13 cellular contexts compared by ENCODE assay signal in the genomic region with DNA sequence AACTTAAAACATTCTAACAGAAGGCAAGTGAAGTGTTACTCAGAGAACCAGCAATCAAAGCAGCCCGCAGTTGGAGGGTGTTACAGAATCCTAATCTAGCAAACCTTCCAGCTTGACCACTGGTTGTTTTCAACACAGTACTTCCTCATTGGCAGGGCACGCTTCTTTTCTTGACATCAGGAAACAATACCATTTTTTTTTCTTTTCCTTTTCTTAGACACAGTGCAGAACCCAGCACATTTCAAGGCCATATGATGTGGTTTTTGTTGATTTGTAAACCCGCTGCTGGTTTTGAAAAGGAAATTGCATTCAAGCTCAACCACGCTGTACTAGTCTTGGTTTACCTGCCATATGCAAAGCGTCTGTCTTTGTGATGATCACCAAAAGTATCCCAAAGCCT. TPM values are rescaled to one million over a fixed set of nuclear protein-coding genes. Genes with fewer than 3 reads are reported as not detected.
DNase-seq lines count a peak whose midpoint lies in the region; ATAC-seq and TF ChIP-seq lines count a peak whose summit lies in the region.
"Had no signal": no experiment of that assay in that cellular context is flagged by ENCODE, and none has a peak within 500 bp of the region (broad histone marks: within the 10 kb centered on the region; RNA-seq: fewer than 3 reads in every experiment).

No MANE protein-coding gene starts in this region.

- H3K9me2 ChIP-seq in PC-3 (replicated peaks; ENCODE audit: low read length), result 0 out of 2 replicates have a peak, but pooled peaks cover 3% of the 10 kb centered on the region

- peaks cover 15% of the 10 kb centered on the region for H3K4me1 ChIP-seq in ovary (ENCODE audit: insufficient read depth)
- H3K4me1 ChIP-seq in PC-3 (ENCODE audit: insufficient read depth, low read length), result peaks cover 5% of the 10 kb centered on the region

- no peak overlapping the region for H3K4me2 ChIP-seq in PC-3 (ENCODE audit: low read length)

- no peaks in the 10 kb centered on the region for H4K20me1 ChIP-seq in PC-3 (ENCODE audit: low read length)

- WGBS in ovary, 3 donors, result 2 to 11% (median 4%) methylated on average over 5 of the region's 5 CpGs

- H2AFZ ChIP-seq in PC-3 (ENCODE audit: low read length), result no peak overlapping the region

- H3K36me3 ChIP-seq in ovary (no peaks in the 10 kb centered on the region), PC-3 (ENCODE audit: low read depth, low read length) (peaks cover 8% of the 10 kb centered on the region; the same call in 1 of the 2 replicates)

- no peaks in the 10 kb centered on the region for H3K79me2 ChIP-seq in PC-3 (ENCODE audit: low read length)

- CTCF ChIA-PET in PC-3 (lab: Charles Lee), result no interaction called here

- H3K27ac ChIP-seq in cingulate gyrus (ENCODE audit: low read depth, low read length) (peak overlapping the region; percentile 13), ovary (peak overlapping the region in 1 of 2 donors; percentile 47), PC-3 (ENCODE audit: low read length) (no peak overlapping the region)

- TF ChIP-seq EP300 in ovary (IDR thresholded peaks at IDR 0.05), result no peak

- H3K27me3 ChIP-seq in ovary (no peaks in the 10 kb centered on the region), PC-3 (ENCODE audit: low read length) (no peaks in the 10 kb centered on the region)

- ATAC-seq in GM18519 (IDR thresholded peaks at IDR 0.05; ENCODE audit: low FRiP score, unreplicated experiment), result peak; percentile 38
- peak; percentile 45 for ATAC-seq in HG03442 (IDR thresholded peaks at IDR 0.05; ENCODE audit: unreplicated experiment)
- no peak for ATAC-seq in PC-3
- ATAC-seq: stimulated activated naive CD8-positive, alpha-beta T cell treated with anti-CD3 and anti-CD28 coated beads, Interleukin-15, Interleukin-2, amounts not matched to agents 100 U/mL and 50 U/mL, for 24 hours had no signal

- no peaks in the 10 kb centered on the region for H3F3A ChIP-seq in PC-3 (ENCODE audit: low read length, unreplicated experiment)

- no TSS peak for BruUV-seq in PC-3 (replicated peaks; lab: Mats Ljungman, UMichigan)

- no peak for TF ChIP-seq POLR2A in ovary (IDR thresholded peaks at IDR 0.05)

- TF ChIP-seq CTCF in ovary (IDR thresholded peaks at IDR 0.05), result no peak
- no peak for TF ChIP-seq CTCF in PC-3 (conservative IDR thresholded peaks at IDR 0.05; ENCODE audit: low read depth, low read length)

- H3K9me3 ChIP-seq in ovary, result no peaks in the 10 kb centered on the region
- no peaks in the 10 kb centered on the region for H3K9me3 ChIP-seq in PC-3 (ENCODE audit: low read length)

- H3K9ac ChIP-seq in PC-3 (ENCODE audit: low read length), result no peak overlapping the region

- H3K4me3 ChIP-seq in ovary (no peak overlapping the region), PC-3 (ENCODE audit: low read length) (no peak overlapping the region)

- intact Hi-C loops in ovary (cut with DNase I), result no loop called here
- intact Hi-C loops in PC-3 (cut with micrococcal nuclease), result no loop called here

- DNase-seq in ovary (peak; percentile 51 to 63 (median 56)), SW 1271 (lab: John Stamatoyannopoulos, UW) (no peak), PC-3 (no peak), activated gamma-delta T cell (lab: John Stamatoyannopoulos, UW) (no peak), LoVo (ENCODE audit: low spot score) (no peak)
- DNase-seq: activated T-cell treated with anti-CD3 and anti-CD28 coated beads, Interleukin-2, amount 50 U/mL, for 24 hours; CD4-positive, CD25-positive, alpha-beta regulatory T cell; effector CD4-positive, alpha-beta T cell; SHP77; stimulated activated naive CD8-positive, alpha-beta T cell treated with anti-CD3 and anti-CD28 coated beads, Interleukin-15, Interleukin-2, amounts not matched to agents 100 U/mL and 50 U/mL, for 24 hours had no signal

- POLR2A ChIA-PET in PC-3 (lab: Charles Lee; ENCODE audit: unreplicated experiment), result no interaction called here

RNA-seq across cellular contexts. Expression of a gene that starts 33.4 kb away (rescaled TPM):
- 10 to 100 TPM in 4 of 7 donors, 1 to 10 TPM in 3; 5.6 to 23.9 (median 13.0) TPM for total RNA-seq in ovary
- polyA plus RNA-seq in ovary, result 10 to 100 TPM; 12.0 to 22.3 TPM
- 6.7 and 7.0 TPM in 2 replicates for total RNA-seq in PC-3 (2014; rRNA removed)
- polyA plus RNA-seq: CD4-positive, CD25-positive, alpha-beta regulatory T cell had no signal

Comparison
In these comparisons a context has a peak if more than half of its experiments do, and no peak if none do; other contexts are left out.
1. DNase-seq: peak in ovary (5 of 5); none in SW 1271 (0 of 2), PC-3 (single experiment), activated gamma-delta T cell (single experiment) and LoVo (single experiment).